In genomic region chr11:62889484-62890437, GRCh38 we compare ENCODE assay signal across 9 cellular contexts. TPM values are rescaled to one million over a fixed set of nuclear protein-coding genes. Genes with fewer than 3 reads are reported as not detected.
DNase-seq lines count a peak whose midpoint lies in the region; ATAC-seq and TF ChIP-seq lines count a peak whose summit lies in the region.
"Had no signal": no experiment of that assay in that cellular context is flagged by ENCODE, and none has a peak within 500 bp of the region (broad histone marks: within the 10 kb centered on the region; RNA-seq: fewer than 3 reads in every experiment).

No MANE protein-coding gene starts in this region.

- peaks cover 53% of the 10 kb centered on the region for H4K20me1 ChIP-seq in smooth muscle cell (ENCODE audit: low read depth)

- H3K79me2 ChIP-seq in smooth muscle cell (ENCODE audit: low read depth), result peaks cover 24% of the 10 kb centered on the region

- H3K27ac ChIP-seq in RWPE2 (ENCODE audit: poor library complexity, severe bottlenecking) (peak overlapping the region; percentile 42), smooth muscle cell (ENCODE audit: low read depth) (peak overlapping the region; percentile 20)

- H3K4me1 ChIP-seq in RWPE2 (ENCODE audit: insufficient read depth, poor library complexity, severe bottlenecking) (no peaks in the 10 kb centered on the region), smooth muscle cell (ENCODE audit: low read depth) (no peaks in the 10 kb centered on the region)

- ATAC-seq in RWPE2 (ENCODE audit: low read depth), result peak; percentile 55

- peaks cover 44% of the 10 kb centered on the region for H3F3A ChIP-seq in smooth muscle cell (ENCODE audit: low read depth)

- H3K4me3 ChIP-seq in RWPE2 (ENCODE audit: severe bottlenecking), result no peak overlapping the region
- no peak overlapping the region for H3K4me3 ChIP-seq in fibroblast of pulmonary artery (replicated peaks; ENCODE audit: low read depth, low read length)
- no peak overlapping the region for H3K4me3 ChIP-seq in smooth muscle cell
- H3K4me3 ChIP-seq: BLaER1 treated with 17β-estradiol and CSF1 and Interleukin-3, amounts not matched to agents 10 nM and 100 nM had no signal

- no peak for TF ChIP-seq CTCF in RWPE2 (IDR thresholded peaks at IDR 0.05; ENCODE audit: poor library complexity, severe bottlenecking)
- no peak for TF ChIP-seq CTCF in fibroblast of pulmonary artery (IDR thresholded peaks at IDR 0.05; ENCODE audit: low read length, missing control alignments)
- no peak for TF ChIP-seq CTCF in smooth muscle cell (IDR thresholded peaks at IDR 0.05; ENCODE audit: borderline replicate concordance, insufficient read depth, poor library complexity, severe bottlenecking)

- H3K9me3 ChIP-seq in RWPE2 (ENCODE audit: severe bottlenecking) (no peaks in the 10 kb centered on the region), smooth muscle cell (replicated peaks; ENCODE audit: low read depth) (no peaks in the 10 kb centered on the region)
- H3K9me3 ChIP-seq: BLaER1 treated with 17β-estradiol and CSF1 and Interleukin-3, amounts not matched to agents 10 nM and 100 nM had no signal

- H3K9ac ChIP-seq in smooth muscle cell (ENCODE audit: low read depth), result no peak overlapping the region

- H3K27me3 ChIP-seq in RWPE2 (ENCODE audit: insufficient read depth, poor library complexity, severe bottlenecking), result no peaks in the 10 kb centered on the region
- no peaks in the 10 kb centered on the region for H3K27me3 ChIP-seq in smooth muscle cell (ENCODE audit: low read depth)
- H3K27me3 ChIP-seq: BLaER1 treated with 17β-estradiol and CSF1 and Interleukin-3, amounts not matched to agents 10 nM and 100 nM had no signal

- WGBS in smooth muscle cell (ENCODE audit: low lambda C conversion rate), result 47% methylated on average over 11 of the region's 11 CpGs

- no peak overlapping the region for H2AFZ ChIP-seq in smooth muscle cell (ENCODE audit: low read depth)

- H3K4me2 ChIP-seq in smooth muscle cell, result no peak overlapping the region
- H3K4me2 ChIP-seq: BLaER1 treated with 17β-estradiol and CSF1 and Interleukin-3, amounts not matched to agents 10 nM and 100 nM had no signal

- H3K36me3 ChIP-seq in RWPE2 (ENCODE audit: low read depth), result peaks cover 48% of the 10 kb centered on the region
- peaks cover 9% of the 10 kb centered on the region for H3K36me3 ChIP-seq in smooth muscle cell (ENCODE audit: low read depth)

- DNase-seq in activated CD4-positive, alpha-beta T cell treated with anti-CD3 and anti-CD28 coated beads for 48 hours, result peak; percentile 36
- no peak for DNase-seq in activated CD4-positive, alpha-beta T cell treated with anti-CD3 and anti-CD28 coated beads, Interleukin-2, amount 50 U/mL, for 4 hours
- DNase-seq in RWPE2 (ENCODE audit: low spot score) (no peak), fibroblast of pulmonary artery (ENCODE audit: low read depth) (peak; percentile 48), smooth muscle cell (lab: John Stamatoyannopoulos, UW; ENCODE audit: unreplicated experiment) (no peak), NCI-H187 treated with DMSO at 0.1 percent for 48 hours (lab: John Stamatoyannopoulos, UW) (no peak), iPS-NIHi11 (ENCODE audit: low spot score) (no peak), COR-L47 (lab: John Stamatoyannopoulos, UW) (no peak)

RNA-seq across cellular contexts. Expression of gene SLC3A2, which starts 9.1 kb away (rescaled TPM):
- 181 and 248 TPM in 2 replicates for total RNA-seq in smooth muscle cell
- polyA plus RNA-seq in smooth muscle cell, result 179 and 291 TPM in 2 replicates

RNA-seq across cellular contexts. Expression of gene CHRM1, which starts 31.4 kb away (rescaled TPM):
- total RNA-seq in smooth muscle cell, result not detected in 2 replicates
- polyA plus RNA-seq in smooth muscle cell, result not detected in 2 replicates

RNA-seq across cellular contexts. Expression of gene WDR74, which starts 50.4 kb away (rescaled TPM):
- 19.3 and 36.6 TPM in 2 replicates for total RNA-seq in smooth muscle cell
- polyA plus RNA-seq in smooth muscle cell, result 41.3 and 46.1 TPM in 2 replicates

RNA-seq across cellular contexts. Expression of gene TEX54, which starts 57.1 kb away (rescaled TPM):
- total RNA-seq in smooth muscle cell, result not detected in 2 replicates
- polyA plus RNA-seq in smooth muscle cell, result 1.4 and 3.1 TPM in 2 replicates

RNA-seq across cellular contexts. Expression of gene STX5, which starts 57.9 kb away (rescaled TPM):
- 44.6 and 52.6 TPM in 2 replicates for total RNA-seq in smooth muscle cell
- polyA plus RNA-seq in smooth muscle cell, result 67.9 and 69.0 TPM in 2 replicates

Comparison
In these comparisons a context has a peak if more than half of its experiments do, and no peak if none do; other contexts are left out.
1. DNase-seq: peak in activated CD4-positive, alpha-beta T cell treated with anti-CD3 and anti-CD28 coated beads for 48 hours (single experiment) and fibroblast of pulmonary artery (single experiment); none in activated CD4-positive, alpha-beta T cell treated with anti-CD3 and anti-CD28 coated beads, Interleukin-2, amount 50 U/mL, for 4 hours (0 of 2), RWPE2 (single experiment), smooth muscle cell (single experiment), NCI-H187 treated with DMSO at 0.1 percent for 48 hours (single experiment), iPS-NIHi11 (single experiment) and COR-L47 (single experiment).